ENCODE assay signal across 16 cellular contexts in genomic region chr10:31070691-31071090, GRCh38.
"Had no signal": no experiment of that assay in that cellular context is flagged by ENCODE, and none has a peak within 500 bp of the region (broad histone marks: within the 10 kb centered on the region; RNA-seq: fewer than 3 reads in every experiment).

No MANE protein-coding gene starts in this region.

- DNase-seq: activated B cell treated with CpG ODN at 0.5 μM for 24 hours; activated CD4-positive, alpha-beta memory T cell treated with anti-CD3 and anti-CD28 coated beads for 36 hours; activated CD4-positive, alpha-beta T cell treated with anti-CD3 and anti-CD28 coated beads for 4 hours; activated gamma-delta T cell treated with Interleukin-2 at 50 U/mL for 16 hours; activated T-cell treated with anti-CD3 and anti-CD28 coated beads for 4 hours; amniotic stem cell; brain microvascular endothelial cell; effector CD8-positive, alpha-beta T cell; lower lobe of right lung; midbrain; nephron progenitor cell; occipital lobe; retina; T-cell; trophoblast cell had no signal

- H3K27me3 ChIP-seq: brain microvascular endothelial cell had no signal

- H3K36me3 ChIP-seq: brain microvascular endothelial cell, lower lobe of right lung had no signal

- H3K27ac ChIP-seq: brain microvascular endothelial cell, lower lobe of right lung had no signal

- H3K9me3 ChIP-seq: lower lobe of right lung had no signal

- ATAC-seq: T-cell had no signal

- H3K4me3 ChIP-seq: lower lobe of right lung, skin epidermis had no signal
